In genomic region chr10:58608826-58609225, GRCh38 we compare ENCODE assay signal across 21 cellular contexts.
"Had no signal": no experiment of that assay in that cellular context is flagged by ENCODE, and none has a peak within 500 bp of the region (broad histone marks: within the 10 kb centered on the region; RNA-seq: fewer than 3 reads in every experiment).

No MANE protein-coding gene starts in this region.

- H3K9me3 ChIP-seq: esophagus squamous epithelium, psoas muscle, spleen, tibial nerve had no signal

- H2AFZ ChIP-seq: parathyroid adenoma had no signal

- H3K27me3 ChIP-seq: esophagus squamous epithelium, spleen, tibial nerve had no signal

- H3K4me1 ChIP-seq: esophagus squamous epithelium, parathyroid adenoma, psoas muscle, spleen had no signal

- H3K79me2 ChIP-seq: parathyroid adenoma had no signal

- ATAC-seq: left ventricle myocardium superior, psoas muscle had no signal

- H3K9ac ChIP-seq: parathyroid adenoma had no signal

- H3K4me3 ChIP-seq: esophagus squamous epithelium, psoas muscle, spleen, tibial nerve had no signal

- H3K27ac ChIP-seq: epithelial cell of prostate, esophagus squamous epithelium, parathyroid adenoma, psoas muscle, spleen, tibial nerve had no signal

- H3K36me3 ChIP-seq: esophagus squamous epithelium, spleen had no signal

- DNase-seq: activated CD4-positive, alpha-beta memory T cell treated with anti-CD3 and anti-CD28 coated beads for 36 hours; activated CD4-positive, alpha-beta T cell treated with anti-CD3 and anti-CD28 coated beads, Interleukin-2, amount 10 ng/mL, durations not matched to agents 24 days and 14 days; activated CD4-positive, CD25-positive, alpha-beta regulatory T cell treated with anti-CD3 and anti-CD28 coated beads, Interleukin-2, amount 50 U/mL, for 72 hours; activated CD8-positive, alpha-beta memory T cell treated with anti-CD3 and anti-CD28 coated beads, Interleukin-2, amount 50 U/mL, for 48 hours; activated gamma-delta T cell; activated naive CD4-positive, alpha-beta T cell treated with anti-CD3 and anti-CD28 coated beads, Interleukin-2, amount 50 U/mL, for 16 hours; activated T-cell treated with anti-CD3 and anti-CD28 coated beads, Interleukin-2, amount 50 U/mL, for 24 hours; amygdala; endodermal cell; esophagus squamous epithelium; glutamatergic neuron; islet precursor cell; left ventricle myocardium superior; psoas muscle; spleen; stimulated activated CD4-positive, alpha-beta T cell treated with anti-CD3 and anti-CD28 coated beads, Interleukin-2, amount 100 ng/mL, for 48 hours; stimulated activated naive CD4-positive, alpha-beta T cell treated with Interleukin-2 at 50 U/mL for 16 hours; T-helper 2 cell had no signal
